Comparison of ENCODE assay signal across 8 cellular contexts in the genomic region with DNA sequence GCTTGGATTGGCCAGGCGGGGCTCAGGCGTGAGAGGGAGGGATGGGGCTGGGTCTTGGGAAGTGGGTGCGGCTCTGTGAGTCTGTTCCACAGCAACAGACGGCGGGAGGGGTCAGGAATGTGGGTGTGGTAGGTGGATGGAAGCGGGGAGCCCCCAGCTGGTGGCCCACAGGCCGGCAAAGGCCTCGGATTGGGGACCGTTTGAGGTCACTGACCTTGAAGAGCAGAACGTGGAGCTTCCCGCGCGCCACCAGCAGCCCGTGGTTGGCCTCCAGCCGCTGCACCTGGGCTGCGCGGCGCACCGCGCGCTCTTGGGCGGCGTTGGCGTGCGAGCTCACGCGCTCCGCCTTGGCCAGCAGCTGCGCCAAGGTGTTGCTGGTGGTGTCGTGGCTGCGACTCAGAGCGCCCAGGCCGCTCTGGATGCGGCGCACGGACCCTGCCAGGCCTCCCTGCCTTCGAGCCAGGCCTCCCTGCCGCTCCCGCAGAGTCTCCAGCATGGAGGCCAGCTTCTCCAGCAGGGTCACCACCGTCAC. TPM values are rescaled to one million over a fixed set of nuclear protein-coding genes. Genes with fewer than 3 reads are reported as not detected.
DNase-seq lines count a peak whose midpoint lies in the region; ATAC-seq and TF ChIP-seq lines count a peak whose summit lies in the region.

No MANE protein-coding gene starts in this region.

- H3K4me3 ChIP-seq in MG63 (peak overlapping the region; percentile 78), cardiac fibroblast (replicated peaks in 1 of 2; ENCODE audit: low read depth in 2 of 2, low read length in 2 of 2) (peak overlapping the region; percentile 59 to 73)

- in situ Hi-C loops in Caki2 (cut with HindIII; ENCODE audit: low pct_unique_long_range_greater_than_20kb, low sequenced_read_pairs): no loop called here

- H3K36me3 ChIP-seq in MG63: peaks cover 4% of the 10 kb centered on the region

- ATAC-seq in GM21423 (IDR thresholded peaks at IDR 0.05; ENCODE audit: unreplicated experiment): peak; percentile 34

- H3K27me3 ChIP-seq in MG63: no peaks in the 10 kb centered on the region

- no peak for TF ChIP-seq CTCF in cardiac fibroblast (IDR thresholded peaks at IDR 0.05; ENCODE audit: low read depth, low read length)

- no peaks in the 10 kb centered on the region for H3K9me3 ChIP-seq in MG63

- DNase-seq in Caki2 (ENCODE audit: low read depth) (peak; percentile 94), MG63 (peak; percentile 99), cardiac fibroblast (ENCODE audit: low read depth in 2 of 2) (peak; percentile 95 to 96), iris pigment epithelial cell (ENCODE audit: low read depth) (peak; percentile 92), Kasumi-1 (lab: John Stamatoyannopoulos, UW) (no peak), NCI-H226 (no peak)
- DNase-seq in stimulated activated CD4-positive, alpha-beta T cell treated with anti-CD3 and anti-CD28 coated beads, Interleukin-4, amount 100 ng/mL, for 1 hour: peak; percentile 5

RNA-seq across cellular contexts. Expression of a gene that starts 0.4 kb away (rescaled TPM):
- total RNA-seq in Caki2 (2014; rRNA removed; shearing (Covaris generic); ENCODE audit: low replicate concordance): 278 and 342 TPM in 2 replicates
- 159 and 168 TPM in 2 replicates for total RNA-seq in MG63 (2014; rRNA removed; shearing (Covaris generic); ENCODE audit: low replicate concordance)

Comparison
In these comparisons a context has a peak if more than half of its experiments do, and no peak if none do; other contexts are left out.
1. DNase-seq: peak in Caki2 (single experiment), MG63 (single experiment), cardiac fibroblast (2 of 2), iris pigment epithelial cell (single experiment) and stimulated activated CD4-positive, alpha-beta T cell treated with anti-CD3 and anti-CD28 coated beads, Interleukin-4, amount 100 ng/mL, for 1 hour (single experiment); none in Kasumi-1 (0 of 2) and NCI-H226 (single experiment).